2 cellular contexts compared by ENCODE assay signal in the genomic region with DNA sequence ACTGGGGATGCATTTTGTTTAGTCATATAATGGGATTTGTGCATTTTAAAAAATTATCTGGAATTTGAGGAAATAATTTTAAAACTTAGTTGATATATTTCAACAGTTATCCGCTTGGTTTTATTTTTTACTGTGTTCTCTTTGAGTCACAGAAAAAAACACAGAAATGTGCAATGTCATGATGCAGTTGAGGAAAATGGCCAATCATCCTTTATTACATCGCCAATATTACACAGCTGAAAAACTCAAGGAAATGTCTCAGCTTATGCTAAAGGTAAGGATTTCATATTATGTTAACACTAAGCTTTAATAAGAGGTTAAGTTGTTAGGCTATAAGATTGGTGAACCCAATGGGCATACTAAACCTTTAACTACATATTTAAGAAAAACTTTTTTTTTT.
A peak's percentile ranks its signal among the peaks of the same experiment; 100 is the strongest.
TF ChIP-seq lines count a peak whose summit lies in the region.

No MANE protein-coding gene starts in this region.

TF ChIP-seq in HepG2, 621 proteins besides CTCF, POLR2A, EP300 and RAD21:
- peak; percentile 20; the same call in 1 of the 2 replicates for TF ChIP-seq NFE2L2 (IDR thresholded peaks at IDR 0.05; ENCODE audit: low read length)
- TF ChIP-seq IKZF4 (CRISPR knock-in tag; IDR thresholded peaks at IDR 0.05; ENCODE audit: borderline replicate concordance, low read depth, not compliant biosample characterization), result no peak

TF ChIP-seq in IMR-90, 13 proteins besides CTCF, POLR2A, EP300 and RAD21:
- no peak for TF ChIP-seq RCOR1 (IDR thresholded peaks at IDR 0.05; ENCODE audit: insufficient replicate concordance, low read length)
- TF ChIP-seq NFE2L2 (IDR thresholded peaks at IDR 0.05; ENCODE audit: low read depth, low read length), result peak; percentile 52; the same call in 1 of the 2 replicates
